In genomic region chr10:97292097-97292861, GRCh38 we compare ENCODE assay signal across 8 cellular contexts. TPM values are rescaled to one million over a fixed set of nuclear protein-coding genes. Genes with fewer than 3 reads are reported as not detected.
DNase-seq lines count a peak whose midpoint lies in the region; ATAC-seq and TF ChIP-seq lines count a peak whose summit lies in the region.

Gene ARHGAP19, minus strand, starts transcription at chr10:97292637. Its CDS starts 10 bp downstream, at chr10:97292627.

- peaks cover 0 to 8% of the 10 kb centered on the region in 2 donors for H3K36me3 Mint-ChIP-seq in CD4-positive, alpha-beta memory T cell
- H3K36me3 Mint-ChIP-seq in activated CD4-positive, alpha-beta memory T cell treated with anti-CD3 and anti-CD28 coated beads for 36 hours = peaks cover 3% of the 10 kb centered on the region

- H3K27me3 ChIP-seq in CD4-positive, alpha-beta memory T cell (ENCODE audit: insufficient read depth, low read length) = no peaks in the 10 kb centered on the region
- H3K27me3 ChIP-seq in dorsolateral prefrontal cortex = no peaks in the 10 kb centered on the region
- H3K27me3 ChIP-seq in liver (ENCODE audit: control insufficient read depth in 4 of 4, insufficient read depth in 4 of 4, low read length in 3 of 4) = no peaks in the 10 kb centered on the region

- H3K27ac Mint-ChIP-seq in CD4-positive, alpha-beta memory T cell = peak within 1 kb of the TSS; percentile 85 to 97 (median 95)
- peak within 1 kb of the TSS; percentile 87 for H3K27ac Mint-ChIP-seq in activated CD4-positive, alpha-beta memory T cell treated with anti-CD3 and anti-CD28 coated beads for 36 hours

- ATAC-seq in GM19438 (IDR thresholded peaks at IDR 0.05; ENCODE audit: low read depth, unreplicated experiment) = peak; percentile 96
- ATAC-seq in HG03575 (IDR thresholded peaks at IDR 0.05; ENCODE audit: extremely low read depth, insufficient number of reproducible peaks, low FRiP score, unreplicated experiment) = peak; percentile 95

- H3K4me1 ChIP-seq in CD4-positive, alpha-beta memory T cell (ENCODE audit: insufficient read depth, low read length) = peaks cover 11% of the 10 kb centered on the region
- H3K4me1 ChIP-seq in liver (ENCODE audit: control insufficient read depth in 4 of 4, insufficient read depth in 4 of 4, low read length in 3 of 4) = peaks cover 0 to 28% (median 15%) of the 10 kb centered on the region in 4 donors

- peaks cover 1 to 3% of the 10 kb centered on the region in 2 donors for H3K27me3 Mint-ChIP-seq in CD4-positive, alpha-beta memory T cell
- H3K27me3 Mint-ChIP-seq in activated CD4-positive, alpha-beta memory T cell treated with anti-CD3 and anti-CD28 coated beads for 36 hours = no peaks in the 10 kb centered on the region

- peak within 1 kb of the TSS; percentile 78 for H3K27ac ChIP-seq in CD4-positive, alpha-beta memory T cell (ENCODE audit: low read depth, low read length)
- peak within 1 kb of the TSS; percentile 76 to 99 (median 93) for H3K27ac ChIP-seq in dorsolateral prefrontal cortex
- peak within 1 kb of the TSS; percentile 85 to 93 for H3K27ac ChIP-seq in liver (ENCODE audit: low read depth in 1 of 2, low read length in 2 of 2)

- peak; percentile 94 to 98 (median 95) for DNase-seq in CD4-positive, alpha-beta memory T cell
- DNase-seq in NCI-H82 treated with DMSO at 0.1 percent for 48 hours (lab: John Stamatoyannopoulos, UW; ENCODE audit: unreplicated experiment) (peak; percentile 96), dorsolateral prefrontal cortex (peak; percentile 84 to 98 (median 95))
- peak; percentile 97 for DNase-seq in activated CD4-positive, alpha-beta memory T cell treated with anti-CD3 and anti-CD28 coated beads for 36 hours
- peak; percentile 95 for DNase-seq in stimulated activated CD4-positive, alpha-beta T cell treated with anti-CD3 and anti-CD28 coated beads, Interleukin-4, amount 100 ng/mL, for 24 hours

- under 1% methylated on average over 55 of the region's 55 CpGs for WGBS in liver

- POLR2A ChIA-PET in CD4-positive, alpha-beta memory T cell (lab: Charles Lee; ENCODE audit: partially characterized antibody) = interaction anchor here (0.8 to 4.5 kb wide), 7 partner anchors 14 to 349 kb away, joined by 3 to 42 read pairs (median 5); partner anchors contain the start of genes FRAT1, FRAT2 and RRP12
- POLR2A ChIA-PET in activated CD4-positive, alpha-beta memory T cell treated with anti-CD3 and anti-CD28 coated beads for 36 hours (lab: Charles Lee) = interaction anchor here (1.0 to 1.1 kb wide), 2 partner anchors 13 to 109 kb away, joined by 3 read pairs; partner anchors contain the start of gene RRP12

- H3K9ac ChIP-seq in liver (ENCODE audit: low read depth in 1 of 2, low read length in 2 of 2) = peak within 1 kb of the TSS; percentile 77 to 91

- H3K9me3 ChIP-seq in CD4-positive, alpha-beta memory T cell (ENCODE audit: control insufficient read depth in 1 of 2, low read length in 2 of 2) = no peaks in the 10 kb centered on the region
- no peaks in the 10 kb centered on the region for H3K9me3 ChIP-seq in liver (ENCODE audit: control insufficient read depth in 4 of 4, low read length in 3 of 4)

- peak within 1 kb of the TSS; percentile 76 to 85 for H3K4me3 ChIP-seq in CD4-positive, alpha-beta memory T cell (ENCODE audit: low read length in 2 of 2)
- H3K4me3 ChIP-seq in dorsolateral prefrontal cortex (peak within 1 kb of the TSS; percentile 75 to 100 (median 95)), liver (ENCODE audit: low read depth in 1 of 3, low read length in 3 of 3) (peak within 1 kb of the TSS; percentile 79 to 90 (median 82))

- TF ChIP-seq RAD21 in liver (IDR thresholded peaks at IDR 0.05) = peak in 1 of 2 donors; percentile 10

- intact Hi-C loops in CD4-positive, alpha-beta memory T cell (cut with micrococcal nuclease) = loop anchor here (1.0 to 10.0 kb wide), 6 partner anchors 27 to 843 kb away; partner anchors contain the start of genes EXOSC1, FRAT1, FRAT2 and MMS19
- intact Hi-C loops in activated CD4-positive, alpha-beta memory T cell treated with anti-CD3 and anti-CD28 coated beads for 36 hours (cut with micrococcal nuclease) = loop anchor here (1.0 to 10.0 kb wide), 6 partner anchors 27 to 840 kb away; partner anchors contain the start of genes FRAT1, FRAT2, MORN4 and R3HCC1L
- intact Hi-C loops in dorsolateral prefrontal cortex (cut with DNase I) = loop anchor here (1.0 to 5.0 kb wide), 2 partner anchors 27 to 40 kb away; partner anchors contain the start of genes FRAT2 (in 2 of the 2) and FRAT1 (in 1 of the 2)

- CTCF ChIA-PET in CD4-positive, alpha-beta memory T cell (lab: Charles Lee; ENCODE audit: partially characterized antibody) = interaction anchor here (1.2 to 5.5 kb wide), 4 partner anchors 14 to 112 kb away, joined by 3 to 28 read pairs (median 3); no protein-coding TSS in a partner anchor
- CTCF ChIA-PET in activated CD4-positive, alpha-beta memory T cell treated with anti-CD3 and anti-CD28 coated beads for 36 hours (lab: Charles Lee) = interaction anchor here (0.6 to 2.5 kb wide), 5 partner anchors 27 to 116 kb away, joined by 3 to 5 read pairs (median 3); partner anchors contain the start of gene FRAT1

- H3K36me3 ChIP-seq in CD4-positive, alpha-beta memory T cell (ENCODE audit: insufficient read depth, low read length) = peaks cover under 1% of the 10 kb centered on the region
- H3K36me3 ChIP-seq in liver (ENCODE audit: control insufficient read depth in 4 of 4, insufficient read depth in 3 of 4, low read depth in 1 of 4, low read length in 3 of 4) = no peaks in the 10 kb centered on the region

- peak in 16 of 56 donors; percentile 6 to 27 (median 12) for TF ChIP-seq CTCF in dorsolateral prefrontal cortex (IDR thresholded peaks at IDR 0.05 in 54 of 56, conservative IDR thresholded peaks at IDR 0.05 in 2 of 56; ENCODE audit: low read depth in 1 of 56, partially characterized antibody in 56 of 56)
- TF ChIP-seq CTCF in liver (IDR thresholded peaks at IDR 0.05; ENCODE audit: low read depth, low read length, missing input control) = peak; percentile 3

- H3K4me1 Mint-ChIP-seq in CD4-positive, alpha-beta memory T cell = peaks cover 8 to 25% (median 20%) of the 10 kb centered on the region in 4 donors
- H3K4me1 Mint-ChIP-seq in activated CD4-positive, alpha-beta memory T cell treated with anti-CD3 and anti-CD28 coated beads for 36 hours (ENCODE audit: low read depth) = peaks cover 21% of the 10 kb centered on the region

- H3K4me3 Mint-ChIP-seq in CD4-positive, alpha-beta memory T cell = peak within 1 kb of the TSS; percentile 90 to 99 (median 94)
- peak within 1 kb of the TSS; percentile 94 for H3K4me3 Mint-ChIP-seq in activated CD4-positive, alpha-beta memory T cell treated with anti-CD3 and anti-CD28 coated beads for 36 hours

- H3K9me3 Mint-ChIP-seq in CD4-positive, alpha-beta memory T cell = peaks cover 0 to 3% (median 0%) of the 10 kb centered on the region in 8 donors
- no peaks in the 10 kb centered on the region for H3K9me3 Mint-ChIP-seq in activated CD4-positive, alpha-beta memory T cell treated with anti-CD3 and anti-CD28 coated beads for 36 hours

TF ChIP-seq in liver, 16 proteins besides CTCF, POLR2A, EP300 and RAD21:
- TF ChIP-seq NR2F2 (IDR thresholded peaks at IDR 0.05) (no peak), JUND (IDR thresholded peaks at IDR 0.05) (peak; percentile 42 to 80), RXRA (IDR thresholded peaks at IDR 0.05) (peak; percentile 56 to 57), FOXA2 (IDR thresholded peaks at IDR 0.05) (no peak), FOXA1 (IDR thresholded peaks at IDR 0.05) (no peak), GABPA (IDR thresholded peaks at IDR 0.05 in 1 of 2, conservative IDR thresholded peaks at IDR 0.05 in 1 of 2) (peak; percentile 38 to 42), EGR1 (IDR thresholded peaks at IDR 0.05; ENCODE audit: low read depth in 2 of 2) (peak in 1 of 2 donors; percentile 73), MAX (IDR thresholded peaks at IDR 0.05) (peak; percentile 55), SP1 (IDR thresholded peaks at IDR 0.05) (peak; percentile 97), HNF4A (conservative IDR thresholded peaks at IDR 0.05) (peak in 1 of 2 donors; percentile 37), YY1 (IDR thresholded peaks at IDR 0.05) (peak; percentile 99), REST (IDR thresholded peaks at IDR 0.05) (peak; percentile 72)

RNA-seq across cellular contexts. Expression of gene ARHGAP19, which starts in this region (rescaled TPM):
- 10 to 100 TPM; 17.0 to 19.3 TPM for total RNA-seq in CD4-positive, alpha-beta memory T cell
- polyA plus RNA-seq in CD4-positive, alpha-beta memory T cell = 1 to 10 TPM; 6.8 to 9.4 TPM
- 10 to 100 TPM; 53.2 to 54.2 TPM for total RNA-seq in activated CD4-positive, alpha-beta memory T cell treated with anti-CD3 and anti-CD28 coated beads for 36 hours
- 10 to 100 TPM in 40 of 120 experiments, 1 to 10 TPM in 80; 3.1 to 20.2 (median 8.4) TPM for total RNA-seq in dorsolateral prefrontal cortex
- total RNA-seq in liver = 10 to 100 TPM in 1 of 2 donors, 1 to 10 TPM in 1; 5.3 to 23.4 TPM
- 1 to 10 TPM; 1.6 to 1.9 TPM for polyA plus RNA-seq in liver

Comparison
In these comparisons a context has a peak if more than half of its experiments do, and no peak if none do; other contexts are left out.
1. Peak in every context shown above with its lines: DNase-seq, ATAC-seq, H3K4me3 ChIP-seq and H3K27ac ChIP-seq.